ENCODE assay signal across 11 cellular contexts in genomic region chr13:84136582-84136981, GRCh38.
DNase-seq lines count a peak whose midpoint lies in the region; ATAC-seq, FAIRE-seq and TF ChIP-seq lines count a peak whose summit lies in the region.
"Had no signal": no experiment of that assay in that cellular context is flagged by ENCODE, and none has a peak within 500 bp of the region (broad histone marks: within the 10 kb centered on the region; RNA-seq: fewer than 3 reads in every experiment).

No MANE protein-coding gene starts in this region.

- dilution Hi-C loops in keratinocyte (cut with MboI; ENCODE audit: extremely low pct_ligation_motif_present, low sequenced_read_pairs) = no loop called here

- H3K9ac ChIP-seq in OCI-LY3 (ENCODE audit: low read length) = no peak overlapping the region
- no peak overlapping the region for H3K9ac ChIP-seq in keratinocyte (ENCODE audit: control insufficient read depth, extremely low read depth, insufficient read depth, low read length)

- H3K36me3 ChIP-seq in OCI-LY3 (replicated peaks; ENCODE audit: low read depth, low read length) (no peaks in the 10 kb centered on the region), keratinocyte (ENCODE audit: control insufficient read depth in 2 of 2, extremely low read depth in 1 of 2, insufficient read depth in 2 of 2, low read length in 2 of 2) (no peaks in the 10 kb centered on the region)

- H2AFZ ChIP-seq in OCI-LY3 (ENCODE audit: low read depth, low read length) (peak overlapping the region; percentile 72), keratinocyte (ENCODE audit: control insufficient read depth, low read length) (peak overlapping the region; percentile 3)

- peak overlapping the region; percentile 75 for H3K4me2 ChIP-seq in OCI-LY3 (ENCODE audit: low read length)
- H3K4me2 ChIP-seq in keratinocyte (ENCODE audit: control insufficient read depth, extremely low read depth, insufficient read depth, low read depth, low read length) = no peak overlapping the region

- no peak for FAIRE-seq in keratinocyte (lab: Jason Lieb, UNC)

- no peaks in the 10 kb centered on the region for H3K79me2 ChIP-seq in OCI-LY3 (ENCODE audit: low read length)
- H3K79me2 ChIP-seq in keratinocyte (ENCODE audit: control insufficient read depth, insufficient read depth, low read length) = no peaks in the 10 kb centered on the region

- H3K4me1 ChIP-seq in OCI-LY3 (ENCODE audit: low read length) (peaks cover 10% of the 10 kb centered on the region), keratinocyte (ENCODE audit: control insufficient read depth, extremely low read depth, insufficient read depth, low read length) (peaks cover 14% of the 10 kb centered on the region)
- H3K4me1 ChIP-seq: body of pancreas, testis had no signal

- H3K9me3 ChIP-seq in OCI-LY3 (ENCODE audit: insufficient read depth, low read length) (no peaks in the 10 kb centered on the region), keratinocyte (ENCODE audit: control insufficient read depth, low read depth, low read length) (no peaks in the 10 kb centered on the region)
- H3K9me3 ChIP-seq: body of pancreas, testis had no signal

- TF ChIP-seq CTCF in OCI-LY3 (IDR thresholded peaks at IDR 0.05; ENCODE audit: low read depth, low read length) (no peak), keratinocyte (optimal IDR thresholded peaks at IDR 0.05 in 1 of 3, IDR thresholded peaks at IDR 0.05 in 1 of 3, conservative IDR thresholded peaks at IDR 0.05 in 1 of 3; ENCODE audit: extremely low read depth in 1 of 3, insufficient read depth in 2 of 3, low read length in 3 of 3) (no peak)

- ATAC-seq in GM18502 (IDR thresholded peaks at IDR 0.05; ENCODE audit: poor library complexity, unreplicated experiment) (peak; percentile 26), GM21423 (IDR thresholded peaks at IDR 0.05; ENCODE audit: unreplicated experiment) (peak; percentile 24), HG03469 (IDR thresholded peaks at IDR 0.05; ENCODE audit: unreplicated experiment) (no peak)
- ATAC-seq: body of pancreas had no signal

- H3K4me3 ChIP-seq in OCI-LY3 (ENCODE audit: low read length) = no peak overlapping the region
- no peak overlapping the region for H3K4me3 ChIP-seq in keratinocyte (ENCODE audit: control insufficient read depth in 2 of 3, extremely low read depth in 1 of 3, insufficient read depth in 2 of 3, low read depth in 1 of 3, low read length in 3 of 3)
- H3K4me3 ChIP-seq: body of pancreas, testis had no signal

- no peak for DNase-seq in keratinocyte (ENCODE audit: low read depth, low spot score)
- DNase-seq in HK-2 (ENCODE audit: unreplicated experiment) = no peak
- no peak for DNase-seq in NCI-H2081 (lab: John Stamatoyannopoulos, UW)
- DNase-seq: body of pancreas, NCI-H1048, NCI-H510A treated with DMSO at 0.1 percent for 48 hours, testis had no signal

- peak overlapping the region; percentile 2; the same call in 1 of the 2 replicates for H3K27ac ChIP-seq in OCI-LY3 (ENCODE audit: low read length)
- H3K27ac ChIP-seq in keratinocyte (ENCODE audit: control insufficient read depth, insufficient read depth, low read length) = no peak overlapping the region
- H3K27ac ChIP-seq: body of pancreas, testis had no signal

- H4K20me1 ChIP-seq in OCI-LY3 (ENCODE audit: insufficient read depth, low read length) = no peaks in the 10 kb centered on the region
- H4K20me1 ChIP-seq in keratinocyte (ENCODE audit: control insufficient read depth, extremely low read depth, insufficient read depth, low read length) = no peaks in the 10 kb centered on the region

- H3K27me3 ChIP-seq in OCI-LY3 (ENCODE audit: low read depth, low read length) (no peaks in the 10 kb centered on the region), keratinocyte (ENCODE audit: control insufficient read depth, extremely low read depth, insufficient read depth, low read length) (no peaks in the 10 kb centered on the region)
- H3K27me3 ChIP-seq: body of pancreas, testis had no signal

- no peaks in the 10 kb centered on the region for H3K9me1 ChIP-seq in keratinocyte (ENCODE audit: control insufficient read depth, extremely low read depth, insufficient read depth, low read length)
